17 cellular contexts compared by ENCODE assay signal in genomic region chr9:112439171-112439570, GRCh38. TPM values are rescaled to one million over a fixed set of nuclear protein-coding genes. Genes with fewer than 3 reads are reported as not detected.
DNase-seq lines count a peak whose midpoint lies in the region; ATAC-seq, FAIRE-seq and TF ChIP-seq lines count a peak whose summit lies in the region.
"Had no signal": no experiment of that assay in that cellular context is flagged by ENCODE, and none has a peak within 500 bp of the region (broad histone marks: within the 10 kb centered on the region; RNA-seq: fewer than 3 reads in every experiment).

No MANE protein-coding gene starts in this region.

- H3K27ac ChIP-seq in small intestine (ENCODE audit: low read depth in 1 of 2, low read length in 1 of 2) (no peak overlapping the region), gastroesophageal sphincter (no peak overlapping the region), substantia nigra (ENCODE audit: low read depth, low read length, poor library complexity, severe bottlenecking) (no peak overlapping the region)
- H3K27ac ChIP-seq: A549 had no signal

- TF ChIP-seq CTCF in gastroesophageal sphincter (IDR thresholded peaks at IDR 0.05), result no peak

- TF ChIP-seq EP300 in gastroesophageal sphincter (IDR thresholded peaks at IDR 0.05), result no peak

- H3K4me1 ChIP-seq in small intestine (ENCODE audit: control insufficient read depth in 2 of 2, insufficient read depth in 1 of 2, low read depth in 1 of 2, low read length in 1 of 2) (no peaks in the 10 kb centered on the region), gastroesophageal sphincter (no peaks in the 10 kb centered on the region)
- H3K4me1 ChIP-seq: A549 had no signal

- H3K36me3 ChIP-seq in small intestine (ENCODE audit: control insufficient read depth in 2 of 2, insufficient read depth in 2 of 2, low read length in 2 of 2) (no peaks in the 10 kb centered on the region), gastroesophageal sphincter (peaks cover 0 to 37% of the 10 kb centered on the region in 2 donors)

- FAIRE-seq in small intestine (lab: Jason Lieb, UNC), result no peak
- FAIRE-seq: A549, K562 had no signal

- 80 to 93% (median 84%) methylated on average over 2 of the region's 2 CpGs for WGBS in small intestine, 3 donors
- 94 to 100% methylated on average over 2 of the region's 2 CpGs for WGBS in gastroesophageal sphincter (ENCODE audit: low coverage in 1 of 2), 2 donors

- H3K9me3 ChIP-seq in small intestine (ENCODE audit: control insufficient read depth, low read depth) (no peaks in the 10 kb centered on the region), gastroesophageal sphincter (no peaks in the 10 kb centered on the region)
- H3K9me3 ChIP-seq: A549 had no signal

- DNase-seq in NCI-H146 (lab: John Stamatoyannopoulos, UW) (peak; percentile 2), NCI-H146 treated with DMSO at 0.1 percent for 48 hours (lab: John Stamatoyannopoulos, UW; ENCODE audit: unreplicated experiment) (no peak), NCI-H1092 treated with DMSO at 0.1 percent for 48 hours (lab: John Stamatoyannopoulos, UW) (peak; percentile 47), NCI-H748 treated with DMSO at 0.1 percent for 48 hours (lab: John Stamatoyannopoulos, UW) (peak; percentile 62), small intestine (peak; percentile 5), substantia nigra (lab: John Stamatoyannopoulos, UW) (no peak)
- DNase-seq: CD4-positive, CD25-positive, alpha-beta regulatory T cell; H7; NCI-H1048; NCI-H2081 treated with DMSO at 0.1 percent for 48 hours; Right ventricle myocardium superior; T-helper 2 cell had no signal

- H3K4me3 ChIP-seq in small intestine (ENCODE audit: low read depth in 1 of 2, low read length in 2 of 2) (no peak overlapping the region), gastroesophageal sphincter (no peak overlapping the region)
- H3K4me3 ChIP-seq: A549, K562 had no signal

- no peaks in the 10 kb centered on the region for H3K27me3 ChIP-seq in small intestine (ENCODE audit: control insufficient read depth in 2 of 2, insufficient read depth in 2 of 2, low read length in 2 of 2)
- H3K27me3 ChIP-seq in gastroesophageal sphincter, result no peaks in the 10 kb centered on the region

- TF ChIP-seq POLR2A in gastroesophageal sphincter (IDR thresholded peaks at IDR 0.05), result no peak

- ATAC-seq in GM19351 (IDR thresholded peaks at IDR 0.05; ENCODE audit: unreplicated experiment) (no peak), gastroesophageal sphincter (no peak)
- ATAC-seq: A549, K562, Panc1 had no signal

RNA-seq across cellular contexts. Expression of gene KIAA1958, which starts 47.5 kb away (rescaled TPM):
- 1 to 10 TPM in 1 of 3 donors, under 1 TPM in 2; 0.54 to 1.6 (median 0.67) TPM for polyA plus RNA-seq in small intestine
- 1 to 10 TPM; 3.5 to 8.4 (median 3.9) TPM for total RNA-seq in gastroesophageal sphincter

RNA-seq across cellular contexts. Expression of gene HSDL2, which starts 59.3 kb away (rescaled TPM):
- 10 to 100 TPM; 30.8 to 48.1 (median 32.2) TPM for polyA plus RNA-seq in small intestine
- 10 to 100 TPM; 43.0 to 66.5 (median 60.9) TPM for total RNA-seq in gastroesophageal sphincter

Comparison
In these comparisons a context has a peak if more than half of its experiments do, and no peak if none do; other contexts are left out.
1. DNase-seq: peak in NCI-H146 (single experiment), NCI-H1092 treated with DMSO at 0.1 percent for 48 hours (single experiment), NCI-H748 treated with DMSO at 0.1 percent for 48 hours (single experiment) and small intestine (single experiment); none in NCI-H146 treated with DMSO at 0.1 percent for 48 hours (single experiment) and substantia nigra (0 of 49).